ENCODE assay signal across 11 cellular contexts in the genomic region with DNA sequence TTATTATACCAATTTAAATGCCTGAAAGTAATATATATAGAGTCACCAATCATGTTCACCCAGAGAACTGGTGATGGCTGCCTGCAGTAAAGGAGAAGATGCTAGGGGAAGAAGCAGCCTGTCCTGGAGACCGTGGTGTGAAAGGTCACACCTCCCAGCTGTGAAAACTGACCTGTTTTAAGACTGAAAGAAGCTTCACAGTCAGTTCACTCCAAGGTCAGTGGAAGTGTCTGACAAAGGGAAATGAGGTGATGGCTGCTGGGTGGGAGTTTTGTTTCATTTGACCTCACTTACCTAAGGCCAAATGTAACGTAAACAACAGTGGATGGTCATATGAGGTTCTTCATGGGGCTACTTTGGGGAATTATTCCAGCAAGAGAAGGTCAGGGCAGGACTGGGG.
DNase-seq lines count a peak whose midpoint lies in the region; ATAC-seq, FAIRE-seq and TF ChIP-seq lines count a peak whose summit lies in the region.
"Had no signal": no experiment of that assay in that cellular context is flagged by ENCODE, and none has a peak within 500 bp of the region (broad histone marks: within the 10 kb centered on the region; RNA-seq: fewer than 3 reads in every experiment).

No MANE protein-coding gene starts in this region.

- no peaks in the 10 kb centered on the region for H3K36me3 ChIP-seq in right lobe of liver

- intact Hi-C loops in right lobe of liver (cut with DNase I): no loop called here

- TF ChIP-seq POLR2A in GM12891 (IDR thresholded peaks at IDR 0.05; ENCODE audit: low read depth, low read length) (no peak), right lobe of liver (IDR thresholded peaks at IDR 0.05) (no peak)

- H3K4me1 ChIP-seq in right lobe of liver: no peaks in the 10 kb centered on the region

- no peak overlapping the region for H3K4me3 ChIP-seq in right lobe of liver

- peak; percentile 94 for ATAC-seq in GM19023 (IDR thresholded peaks at IDR 0.05; ENCODE audit: unreplicated experiment)
- ATAC-seq in HG02759 (IDR thresholded peaks at IDR 0.05; ENCODE audit: unreplicated experiment): peak; percentile 87
- ATAC-seq in HG03571 (IDR thresholded peaks at IDR 0.05; ENCODE audit: unreplicated experiment): peak; percentile 62
- no peak for ATAC-seq in right lobe of liver

- H3K27me3 ChIP-seq in right lobe of liver: no peaks in the 10 kb centered on the region

- no peak for FAIRE-seq in GM12891 (lab: Jason Lieb, UNC)

- TF ChIP-seq CTCF in right lobe of liver (IDR thresholded peaks at IDR 0.05): no peak

- no peaks in the 10 kb centered on the region for H3K9me3 ChIP-seq in right lobe of liver

- H3K27ac ChIP-seq in right lobe of liver: no peak overlapping the region
- H3K27ac ChIP-seq: epithelial cell of prostate had no signal

- 66% methylated on average over 2 of the region's 2 CpGs for WGBS in right lobe of liver (ENCODE audit: insufficient coverage, low coverage, low lambda C conversion rate, missing lambda C conversion rate)

- peak; percentile 2 for DNase-seq in CD1c-positive myeloid dendritic cell (ENCODE audit: extremely low spot score)
- no peak for DNase-seq in 8988T
- DNase-seq in GM12891 (ENCODE audit: insufficient read length, low spot score): no peak
- no peak for DNase-seq in right lobe of liver
- DNase-seq in NCI-H1417 treated with DMSO at 0.1 percent for 48 hours (lab: John Stamatoyannopoulos, UW): no peak
- DNase-seq: activated B cell treated with CpG ODN at 0.5 μM for 24 hours; stimulated activated CD4-positive, alpha-beta T cell treated with anti-CD3 and anti-CD28 coated beads, Interleukin-15, amount 100 ng/mL, for 24 hours had no signal

TF ChIP-seq in GM12891, 5 proteins besides CTCF, POLR2A, EP300 and RAD21:
- TF ChIP-seq PAX5 (IDR thresholded peaks at IDR 0.05; ENCODE audit: insufficient read depth, low read length, severe bottlenecking) (no peak), TAF1 (IDR thresholded peaks at IDR 0.05; ENCODE audit: low read depth, low read length) (no peak), SPI1 (IDR thresholded peaks at IDR 0.05; ENCODE audit: low read depth, low read length) (no peak), POU2F2 (IDR thresholded peaks at IDR 0.05; ENCODE audit: low read depth, low read length) (no peak)
TF ChIP-seq in GM12891: peak in this region for 0.

Comparison
In these comparisons a context has a peak if more than half of its experiments do, and no peak if none do; other contexts are left out.
1. ATAC-seq: peak in GM19023 (single experiment), HG02759 (single experiment) and HG03571 (single experiment); none in right lobe of liver (0 of 4).